In the genomic region with DNA sequence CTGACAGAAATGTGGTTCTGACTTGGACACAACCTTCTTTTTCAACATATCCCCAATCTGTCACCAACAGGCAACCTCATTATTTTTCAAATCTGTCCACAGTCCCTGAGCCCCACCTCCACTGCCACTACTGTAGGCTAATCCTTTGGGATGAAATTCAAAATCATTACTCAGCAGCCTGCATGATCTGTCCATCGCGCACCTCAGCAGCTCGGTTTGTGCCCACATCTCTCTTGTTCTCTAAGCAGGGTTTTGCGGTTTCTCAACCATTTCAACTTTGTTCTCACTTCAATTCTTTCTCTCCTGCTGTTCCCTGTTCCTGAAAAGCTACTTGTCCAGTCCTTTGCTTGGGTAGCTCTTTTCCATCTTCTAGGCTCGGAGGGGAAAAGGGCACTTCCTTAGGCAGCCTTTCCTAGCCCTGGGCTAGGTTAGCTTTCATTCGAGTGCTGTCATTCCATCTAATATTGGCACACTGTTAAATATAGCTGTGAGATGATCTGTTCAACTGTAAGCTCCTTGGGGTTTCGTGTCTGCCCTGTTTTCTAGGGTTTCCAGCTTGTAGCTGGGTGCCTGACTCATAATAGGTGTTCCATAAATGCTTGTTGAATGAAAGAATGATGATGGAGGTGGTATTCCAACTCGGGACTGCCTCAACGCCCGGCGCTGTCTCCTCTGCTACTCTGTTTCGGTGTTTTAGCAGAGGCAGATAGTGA, we compare ENCODE assay signal across 8 cellular contexts. TPM values are rescaled to one million over a fixed set of nuclear protein-coding genes. Genes with fewer than 3 reads are reported as not detected.
A peak's percentile ranks its signal among the peaks of the same experiment; 100 is the strongest.
DNase-seq lines count a peak whose midpoint lies in the region; ATAC-seq lines count a peak whose summit lies in the region.

No MANE protein-coding gene starts in this region.

- H3K9me3 Mint-ChIP-seq in activated naive CD4-positive, alpha-beta T cell treated with anti-CD3 and anti-CD28 coated beads, Interleukin-2, amount 10 ng/mL, durations not matched to agents 7 days and 5 days, result peaks cover 12% of the 10 kb centered on the region
- H3K9me3 Mint-ChIP-seq in activated T-helper 17 cell treated with anti-CD3 and anti-CD28 coated beads, Interleukin-2, amount 50 U/mL, for 72 hours, result peaks cover 6% of the 10 kb centered on the region
- H3K9me3 Mint-ChIP-seq in stimulated activated naive B cell treated with anti-CD40 and anti-IgM and Interleukin-4, amounts not matched to agents 10 μg/mL and 1 μg/mL and 100 μg/mL, for 72 hours, result peaks cover 9% of the 10 kb centered on the region in 2 donors

- no peaks in the 10 kb centered on the region for H3K27me3 ChIP-seq in right cardiac atrium (ENCODE audit: control insufficient read depth, insufficient read depth)

- H3K4me3 ChIP-seq in right cardiac atrium (ENCODE audit: low read length), result peak overlapping the region; percentile 60

- no peak for DNase-seq in activated naive CD4-positive, alpha-beta T cell treated with anti-CD3 and anti-CD28 coated beads, Interleukin-2, amount 10 ng/mL, durations not matched to agents 7 days and 5 days
- DNase-seq in activated naive CD4-positive, alpha-beta T cell treated with Interleukin-2 at 50 U/mL for 16 hours, result no peak
- no peak for DNase-seq in right cardiac atrium
- no peak for DNase-seq in stimulated activated naive B cell treated with anti-CD40 and anti-IgM and Interleukin-4, amounts not matched to agents 10 μg/mL and 1 μg/mL and 100 μg/mL, for 72 hours
- no peak for DNase-seq in NCI-H146 treated with DMSO at 0.1 percent for 48 hours (lab: John Stamatoyannopoulos, UW; ENCODE audit: unreplicated experiment)
- DNase-seq in amniotic stem cell (lab: John Stamatoyannopoulos, UW), result no peak

- H3K4me1 ChIP-seq in right cardiac atrium (ENCODE audit: control insufficient read depth, insufficient read depth, low read length), result no peaks in the 10 kb centered on the region

- WGBS in right cardiac atrium, result 35% methylated on average over 12 of the region's 12 CpGs

- peak; percentile 57 for ATAC-seq in activated T-helper 17 cell treated with anti-CD3 and anti-CD28 coated beads, Interleukin-2, amount 50 U/mL, for 72 hours (replicated peaks)
- no peak for ATAC-seq in right cardiac atrium
- ATAC-seq in stimulated activated naive B cell treated with anti-CD40 and anti-IgM and Interleukin-4, amounts not matched to agents 10 μg/mL and 1 μg/mL and 100 μg/mL, for 72 hours (replicated peaks), result no peak
- ATAC-seq in GM18873 (IDR thresholded peaks at IDR 0.05; ENCODE audit: low FRiP score, unreplicated experiment), result no peak

- H3K27ac ChIP-seq in right cardiac atrium (ENCODE audit: low read length), result peak overlapping the region; percentile 65

- no peaks in the 10 kb centered on the region for H3K27me3 Mint-ChIP-seq in activated naive CD4-positive, alpha-beta T cell treated with anti-CD3 and anti-CD28 coated beads, Interleukin-2, amount 10 ng/mL, durations not matched to agents 7 days and 5 days
- no peaks in the 10 kb centered on the region for H3K27me3 Mint-ChIP-seq in activated T-helper 17 cell treated with anti-CD3 and anti-CD28 coated beads, Interleukin-2, amount 50 U/mL, for 72 hours
- no peaks in the 10 kb centered on the region for H3K27me3 Mint-ChIP-seq in stimulated activated naive B cell treated with anti-CD40 and anti-IgM and Interleukin-4, amounts not matched to agents 10 μg/mL and 1 μg/mL and 100 μg/mL, for 72 hours

- H3K4me3 Mint-ChIP-seq in activated naive CD4-positive, alpha-beta T cell treated with anti-CD3 and anti-CD28 coated beads, Interleukin-2, amount 10 ng/mL, durations not matched to agents 7 days and 5 days, result peak overlapping the region; percentile 63
- peak overlapping the region; percentile 95 for H3K4me3 Mint-ChIP-seq in activated T-helper 17 cell treated with anti-CD3 and anti-CD28 coated beads, Interleukin-2, amount 50 U/mL, for 72 hours
- peak overlapping the region; percentile 92 to 96 for H3K4me3 Mint-ChIP-seq in stimulated activated naive B cell treated with anti-CD40 and anti-IgM and Interleukin-4, amounts not matched to agents 10 μg/mL and 1 μg/mL and 100 μg/mL, for 72 hours

- intact Hi-C loops in right cardiac atrium (cut with DNase I), result loop anchor here in 1 of 4 donors (10.0 kb wide), 1 partner anchor 101 kb away; no protein-coding TSS in a partner anchor

- H3K36me3 Mint-ChIP-seq in activated naive CD4-positive, alpha-beta T cell treated with anti-CD3 and anti-CD28 coated beads, Interleukin-2, amount 10 ng/mL, durations not matched to agents 7 days and 5 days, result peaks cover 34% of the 10 kb centered on the region
- peaks cover 53% of the 10 kb centered on the region for H3K36me3 Mint-ChIP-seq in activated T-helper 17 cell treated with anti-CD3 and anti-CD28 coated beads, Interleukin-2, amount 50 U/mL, for 72 hours (ENCODE audit: low read depth)
- peaks cover 21 to 39% of the 10 kb centered on the region in 2 donors for H3K36me3 Mint-ChIP-seq in stimulated activated naive B cell treated with anti-CD40 and anti-IgM and Interleukin-4, amounts not matched to agents 10 μg/mL and 1 μg/mL and 100 μg/mL, for 72 hours

- H3K4me1 Mint-ChIP-seq in activated naive CD4-positive, alpha-beta T cell treated with anti-CD3 and anti-CD28 coated beads, Interleukin-2, amount 10 ng/mL, durations not matched to agents 7 days and 5 days, result peaks cover 23% of the 10 kb centered on the region
- peaks cover 21% of the 10 kb centered on the region for H3K4me1 Mint-ChIP-seq in activated T-helper 17 cell treated with anti-CD3 and anti-CD28 coated beads, Interleukin-2, amount 50 U/mL, for 72 hours
- H3K4me1 Mint-ChIP-seq in stimulated activated naive B cell treated with anti-CD40 and anti-IgM and Interleukin-4, amounts not matched to agents 10 μg/mL and 1 μg/mL and 100 μg/mL, for 72 hours, result peaks cover 8 to 15% of the 10 kb centered on the region in 2 donors

- CTCF ChIA-PET in activated naive CD4-positive, alpha-beta T cell treated with anti-CD3 and anti-CD28 coated beads, Interleukin-2, amount 10 ng/mL, durations not matched to agents 7 days and 5 days (lab: Charles Lee), result interaction anchor here (0.8 to 4.2 kb wide), 10 partner anchors 10 to 89 kb away, joined by 3 to 19 read pairs (median 6); partner anchors contain the start of genes ASNSD1 and OSGEPL1

- no peaks in the 10 kb centered on the region for H3K9me3 ChIP-seq in right cardiac atrium (ENCODE audit: control insufficient read depth, low read length)

- peak overlapping the region; percentile 81 for H3K27ac Mint-ChIP-seq in activated naive CD4-positive, alpha-beta T cell treated with anti-CD3 and anti-CD28 coated beads, Interleukin-2, amount 10 ng/mL, durations not matched to agents 7 days and 5 days
- H3K27ac Mint-ChIP-seq in activated T-helper 17 cell treated with anti-CD3 and anti-CD28 coated beads, Interleukin-2, amount 50 U/mL, for 72 hours, result peak overlapping the region; percentile 98
- H3K27ac Mint-ChIP-seq in stimulated activated naive B cell treated with anti-CD40 and anti-IgM and Interleukin-4, amounts not matched to agents 10 μg/mL and 1 μg/mL and 100 μg/mL, for 72 hours, result peak overlapping the region; percentile 79

RNA-seq across cellular contexts. Expression of gene ANKAR, which starts 0.7 kb away (rescaled TPM):
- total RNA-seq in activated T-helper 17 cell treated with anti-CD3 and anti-CD28 coated beads, Interleukin-2, amount 50 U/mL, for 72 hours, result 1 to 10 TPM; 4.2 to 4.4 TPM
- 10 to 100 TPM in 3 of 4 donors, 1 to 10 TPM in 1; 9.2 to 12.0 (median 11.0) TPM for total RNA-seq in right cardiac atrium
- 2.5 TPM for polyA plus RNA-seq in right cardiac atrium

RNA-seq across cellular contexts. Expression of gene ASNSD1, which starts 12.6 kb away (rescaled TPM):
- total RNA-seq in activated T-helper 17 cell treated with anti-CD3 and anti-CD28 coated beads, Interleukin-2, amount 50 U/mL, for 72 hours, result 10 to 100 TPM; 48.4 to 76.7 TPM
- total RNA-seq in right cardiac atrium, result 10 to 100 TPM; 29.9 to 38.7 (median 31.7) TPM
- 36.1 TPM for polyA plus RNA-seq in right cardiac atrium
